ENCODE assay signal across 38 cellular contexts in genomic region chr5:158022393-158022792, GRCh38.
"Had no signal": no experiment of that assay in that cellular context is flagged by ENCODE, and none has a peak within 500 bp of the region (broad histone marks: within the 10 kb centered on the region; RNA-seq: fewer than 3 reads in every experiment).

No MANE protein-coding gene starts in this region.

- DNase-seq: activated CD4-positive, alpha-beta T cell treated with anti-CD3 and anti-CD28 coated beads for 36 hours; activated CD4-positive, alpha-beta T cell treated with anti-CD3 and anti-CD28 coated beads, Interleukin-2, amount 10 ng/mL, durations not matched to agents 7 days and 5 days; activated CD4-positive, alpha-beta T cell treated with anti-CD3 and anti-CD28 coated beads, Interleukin-2, amount 50 U/mL, for 48 hours; activated CD8-positive, alpha-beta T cell treated with anti-CD3 and anti-CD28 coated beads, Interleukin-2, amount 10 ng/mL, durations not matched to agents 7 days and 5 days; activated gamma-delta T cell; activated naive CD4-positive, alpha-beta T cell treated with Interleukin-2 at 50 U/mL for 16 hours; activated naive CD8-positive, alpha-beta T cell treated with anti-CD3 and anti-CD28 coated beads, Interleukin-2, amount 10 ng/mL, durations not matched to agents 7 days and 5 days; activated T-cell treated with anti-CD3 and anti-CD28 coated beads, Interleukin-2, amount 50 U/mL, for 24 hours; amygdala; Kasumi-1; KG1; MG63; NCI-H1048; NCI-H1105 treated with DMSO at 0.1 percent for 48 hours; NCI-H1436; NCI-H1694; NCI-H1930; NCI-H2081 treated with DMSO at 0.1 percent for 48 hours; NCI-H345; NCI-H510A; NCI-H526; NCI-H748 treated with DMSO at 0.1 percent for 48 hours; NK-92 treated with Interleukin-12 subunit alpha and Interleukin-12 subunit beta, amount 100 ng/mL, for 24 hours; PC-3; Peyer's patch; RPMI8226; SHP77 treated with DMSO at 0.1 percent for 48 hours; SK-N-SH had no signal

- H3K4me1 ChIP-seq: ascending aorta, Peyer's patch, SJSA1 had no signal

- H3K27ac ChIP-seq: ascending aorta, cardiac muscle cell, Peyer's patch, SJSA1 had no signal

- H3K27me3 ChIP-seq: ascending aorta, cardiac muscle cell, Peyer's patch, SJSA1 had no signal

- H3K9ac ChIP-seq: SK-N-SH had no signal

- H3K36me3 ChIP-seq: ascending aorta, cardiac muscle cell, MG63, Peyer's patch, SJSA1 had no signal

- ATAC-seq: activated CD4-positive, alpha-beta T cell treated with anti-CD3 and anti-CD28 coated beads for 36 hours; activated CD4-positive, CD25-positive, alpha-beta regulatory T cell treated with anti-CD3 and anti-CD28 coated beads, Interleukin-2, amount 50 U/mL, for 24 hours; activated CD8-positive, alpha-beta T cell treated with anti-CD3 and anti-CD28 coated beads, Interleukin-2, amount 10 ng/mL, durations not matched to agents 7 days and 5 days; WTC11 had no signal

- H3K4me2 ChIP-seq: SK-N-SH had no signal

- H3K27ac Mint-ChIP-seq: activated CD4-positive, alpha-beta T cell treated with anti-CD3 and anti-CD28 coated beads for 36 hours; activated CD4-positive, alpha-beta T cell treated with anti-CD3 and anti-CD28 coated beads, Interleukin-2, amount 10 ng/mL, durations not matched to agents 7 days and 5 days; activated CD8-positive, alpha-beta T cell treated with anti-CD3 and anti-CD28 coated beads, Interleukin-2, amount 10 ng/mL, durations not matched to agents 7 days and 5 days; activated naive CD4-positive, alpha-beta T cell treated with anti-CD3 and anti-CD28 coated beads, Interleukin-2, amount 50 U/mL, for 24 hours; activated naive CD8-positive, alpha-beta T cell treated with anti-CD3 and anti-CD28 coated beads, Interleukin-2, amount 10 ng/mL, durations not matched to agents 7 days and 5 days; activated T-cell treated with anti-CD3 and anti-CD28 coated beads, Interleukin-2, amount 50 U/mL, for 24 hours; activated T-helper 2 cell treated with anti-CD3 and anti-CD28 coated beads, Interferon-gamma antibody, Interleukin-2, Interleukin-4, amounts not matched to agents 10 μg/mL and 5 μg/mL and 100 μg/mL, durations not matched to agents 14 hours and 24 hours and 36 hours; T-helper 1 cell treated with Interleukin-12 subunit alpha and Interleukin-12 subunit beta and Interleukin-4 antibody, amounts not matched to agents 30 μg/mL and 1 μg/mL, for 36 hours; T-helper 2 cell treated with Interferon-gamma antibody and Interleukin-4, amounts not matched to agents 5 μg/mL and 100 μg/mL, for 36 hours; WTC11 had no signal

- H3K36me3 Mint-ChIP-seq: activated naive CD4-positive, alpha-beta T cell treated with anti-CD3 and anti-CD28 coated beads, Interleukin-2, amount 50 U/mL, for 24 hours; activated naive CD8-positive, alpha-beta T cell treated with anti-CD3 and anti-CD28 coated beads, Interleukin-2, amount 10 ng/mL, durations not matched to agents 7 days and 5 days; WTC11 had no signal

- FAIRE-seq: TTC549 had no signal

- H3K4me3 Mint-ChIP-seq: activated CD4-positive, alpha-beta T cell treated with anti-CD3 and anti-CD28 coated beads for 36 hours; activated CD4-positive, alpha-beta T cell treated with anti-CD3 and anti-CD28 coated beads, Interleukin-2, amount 10 ng/mL, durations not matched to agents 7 days and 5 days; activated CD8-positive, alpha-beta T cell treated with anti-CD3 and anti-CD28 coated beads, Interleukin-2, amount 10 ng/mL, durations not matched to agents 7 days and 5 days; activated naive CD4-positive, alpha-beta T cell treated with anti-CD3 and anti-CD28 coated beads, Interleukin-2, amount 50 U/mL, for 24 hours; activated naive CD8-positive, alpha-beta T cell treated with anti-CD3 and anti-CD28 coated beads, Interleukin-2, amount 10 ng/mL, durations not matched to agents 7 days and 5 days; activated T-cell treated with anti-CD3 and anti-CD28 coated beads, Interleukin-2, amount 50 U/mL, for 24 hours; T-helper 1 cell treated with Interleukin-12 subunit alpha and Interleukin-12 subunit beta and Interleukin-4 antibody, amounts not matched to agents 30 μg/mL and 1 μg/mL, for 36 hours; T-helper 2 cell treated with Interferon-gamma antibody and Interleukin-4, amounts not matched to agents 5 μg/mL and 100 μg/mL, for 36 hours; WTC11 had no signal

- H3K4me1 Mint-ChIP-seq: activated CD4-positive, alpha-beta T cell treated with anti-CD3 and anti-CD28 coated beads for 36 hours; activated CD4-positive, alpha-beta T cell treated with anti-CD3 and anti-CD28 coated beads, Interleukin-2, amount 10 ng/mL, durations not matched to agents 7 days and 5 days; activated naive CD4-positive, alpha-beta T cell treated with anti-CD3 and anti-CD28 coated beads, Interleukin-2, amount 50 U/mL, for 24 hours; activated naive CD8-positive, alpha-beta T cell treated with anti-CD3 and anti-CD28 coated beads, Interleukin-2, amount 10 ng/mL, durations not matched to agents 7 days and 5 days had no signal

- H3K9me3 Mint-ChIP-seq: activated CD4-positive, alpha-beta T cell treated with anti-CD3 and anti-CD28 coated beads, Interleukin-2, amount 10 ng/mL, durations not matched to agents 7 days and 5 days; activated naive CD4-positive, alpha-beta T cell treated with anti-CD3 and anti-CD28 coated beads, Interleukin-2, amount 50 U/mL, for 24 hours; activated naive CD8-positive, alpha-beta T cell treated with anti-CD3 and anti-CD28 coated beads, Interleukin-2, amount 10 ng/mL, durations not matched to agents 7 days and 5 days; activated T-cell treated with anti-CD3 and anti-CD28 coated beads, Interleukin-2, amount 50 U/mL, for 24 hours; activated T-helper 2 cell treated with anti-CD3 and anti-CD28 coated beads, Interferon-gamma antibody, Interleukin-2, Interleukin-4, amounts not matched to agents 10 μg/mL and 5 μg/mL and 100 μg/mL, durations not matched to agents 14 hours and 24 hours and 36 hours; T-helper 1 cell treated with Interleukin-12 subunit alpha and Interleukin-12 subunit beta and Interleukin-4 antibody, amounts not matched to agents 30 μg/mL and 1 μg/mL, for 36 hours; T-helper 2 cell treated with Interferon-gamma antibody and Interleukin-4, amounts not matched to agents 5 μg/mL and 100 μg/mL, for 36 hours; WTC11 had no signal

- H3K9me3 ChIP-seq: ascending aorta, MG63, Peyer's patch, SJSA1, SK-N-SH had no signal

- H3K4me3 ChIP-seq: ascending aorta, cardiac muscle cell, MG63, Peyer's patch, SJSA1 had no signal
